Comparison of ENCODE assay signal across 8 cellular contexts in the genomic region with DNA sequence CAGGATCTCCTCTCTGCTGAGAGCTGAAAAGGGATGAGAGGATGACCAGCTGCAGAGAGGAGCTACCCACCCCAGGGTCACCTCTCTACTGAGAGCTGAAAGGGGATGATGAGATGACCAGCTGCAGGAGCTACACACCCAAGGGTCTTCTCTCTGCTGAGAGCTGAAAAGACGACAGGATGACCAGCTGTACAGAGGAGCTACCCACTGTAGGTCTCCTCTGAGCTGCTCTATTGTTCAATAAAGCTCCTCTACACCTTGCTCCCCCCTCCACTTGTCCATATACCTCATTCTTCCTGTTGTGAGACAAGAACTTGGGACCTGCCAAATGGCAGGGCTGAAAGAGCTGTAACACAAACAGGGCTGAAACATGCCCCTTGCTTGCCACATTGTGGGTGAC.
"Had no signal": no experiment of that assay in that cellular context is flagged by ENCODE, and none has a peak within 500 bp of the region (broad histone marks: within the 10 kb centered on the region; RNA-seq: fewer than 3 reads in every experiment).

No MANE protein-coding gene starts in this region.

- H3K36me3 ChIP-seq: HAP-1 had no signal

- DNase-seq: GM23248, GOT3, H7, HFFc6, KBM-7 had no signal

- H3K9ac ChIP-seq: GM23248 had no signal

- H3K4me3 ChIP-seq: GM23248, HAP-1 had no signal

- FAIRE-seq: HepG2 had no signal

- H3K27ac ChIP-seq: GM23248, HL-60 had no signal

- H3K4me1 ChIP-seq: HAP-1 had no signal

- H2AFZ ChIP-seq: GM23248 had no signal
